ENCODE assay signal across 2 cellular contexts in the genomic region with DNA sequence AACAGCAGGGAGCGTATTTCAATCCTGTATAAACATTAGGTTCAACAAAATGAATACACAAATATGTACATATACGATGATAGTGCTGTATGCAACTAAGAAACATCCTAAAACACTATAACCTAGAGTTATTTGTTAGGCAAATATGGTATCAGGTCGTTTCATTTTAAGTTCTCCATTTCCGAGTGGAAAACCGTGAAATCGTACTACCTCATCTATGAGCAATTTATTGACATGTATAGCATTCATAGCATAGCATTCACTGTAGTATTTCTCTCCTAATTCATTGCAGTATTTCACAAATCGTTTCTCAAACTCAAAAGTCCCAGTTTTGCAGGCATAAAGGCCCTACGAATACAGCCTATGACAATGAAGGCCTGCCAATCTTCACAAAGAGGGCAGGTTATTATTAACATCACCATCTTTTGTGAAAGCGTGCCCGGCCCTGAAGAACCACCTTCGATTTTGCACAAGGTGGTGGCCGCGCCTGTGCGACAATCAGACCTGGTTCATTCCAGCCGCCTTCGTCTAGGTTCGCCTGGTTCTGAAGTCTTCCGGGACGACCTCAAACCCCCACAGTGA.
A peak's percentile ranks its signal among the peaks of the same experiment; 100 is the strongest.
TF ChIP-seq lines count a peak whose summit lies in the region.

No MANE protein-coding gene starts in this region.

TF ChIP-seq in PFSK-1, 5 proteins besides CTCF, POLR2A, EP300 and RAD21:
- TF ChIP-seq TAF1 (IDR thresholded peaks at IDR 0.05; ENCODE audit: borderline replicate concordance, insufficient read depth, low read length) (0 out of 2 replicates have a peak, but pooled peaks have one; percentile 5), FOXP2 (optimal IDR thresholded peaks at IDR 0.05; ENCODE audit: borderline replicate concordance, extremely low read depth, extremely low read length, insufficient read depth) (no peak)

TF ChIP-seq in H1, 55 proteins besides CTCF, POLR2A, EP300 and RAD21:
- TF ChIP-seq SRF (IDR thresholded peaks at IDR 0.05; ENCODE audit: low read depth, low read length) (no peak), KDM4A (IDR thresholded peaks at IDR 0.05; ENCODE audit: low read depth, low read length, severe bottlenecking) (no peak), CHD1 (IDR thresholded peaks at IDR 0.05; ENCODE audit: low read depth, low read length) (no peak), KDM1A (IDR thresholded peaks at IDR 0.05; ENCODE audit: borderline replicate concordance, low read length) (no peak), CREB1 (IDR thresholded peaks at IDR 0.05) (no peak), E2F6 (IDR thresholded peaks at IDR 0.05) (no peak), BRCA1 (IDR thresholded peaks at IDR 0.05; ENCODE audit: low read depth, low read length) (no peak), RBBP5 (IDR thresholded peaks at IDR 0.05; ENCODE audit: borderline replicate concordance, low read depth, low read length) (no peak)
- TF ChIP-seq, protein P1, sequence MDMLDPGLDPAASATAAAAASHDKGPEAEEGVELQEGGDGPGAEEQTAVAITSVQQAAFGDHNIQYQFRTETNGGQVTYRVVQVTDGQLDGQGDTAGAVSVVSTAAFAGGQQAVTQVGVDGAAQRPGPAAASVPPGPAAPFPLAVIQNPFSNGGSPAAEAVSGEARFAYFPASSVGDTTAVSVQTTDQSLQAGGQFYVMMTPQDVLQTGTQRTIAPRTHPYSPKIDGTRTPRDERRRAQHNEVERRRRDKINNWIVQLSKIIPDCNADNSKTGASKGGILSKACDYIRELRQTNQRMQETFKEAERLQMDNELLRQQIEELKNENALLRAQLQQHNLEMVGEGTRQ (IDR thresholded peaks at IDR 0.05; ENCODE audit: low read length) = no peak
